ENCODE assay signal across 8 cellular contexts in the genomic region with DNA sequence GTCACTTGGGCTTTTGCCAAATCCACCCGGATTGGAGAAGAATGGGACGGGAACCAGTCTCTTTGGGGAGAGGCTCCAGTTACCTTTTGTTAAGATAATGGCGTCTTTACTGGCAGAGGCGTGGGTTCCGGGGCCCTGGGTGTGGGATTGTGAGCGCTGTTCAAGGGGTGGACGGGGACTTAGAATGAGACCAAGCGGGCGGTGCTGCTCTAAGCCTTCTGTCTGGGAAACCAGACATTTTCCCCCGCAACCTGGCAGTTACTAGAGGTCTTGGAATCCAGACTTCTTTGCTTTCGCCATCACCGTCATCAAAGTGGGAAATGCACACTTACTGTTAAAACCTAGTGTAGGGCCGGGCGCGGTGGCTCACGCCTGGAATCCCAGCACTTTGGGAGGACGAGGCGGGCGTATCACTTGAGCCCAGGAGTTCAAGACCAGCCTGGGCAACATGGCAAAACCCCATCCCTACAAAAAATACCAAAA. TPM values are rescaled to one million over a fixed set of nuclear protein-coding genes. Genes with fewer than 3 reads are reported as not detected.
A peak's percentile ranks its signal among the peaks of the same experiment; 100 is the strongest.
DNase-seq lines count a peak whose midpoint lies in the region; ATAC-seq, FAIRE-seq and TF ChIP-seq lines count a peak whose summit lies in the region.

No MANE protein-coding gene starts in this region.

- no peaks in the 10 kb centered on the region for H3K27me3 ChIP-seq in stomach smooth muscle (ENCODE audit: control insufficient read depth in 1 of 2, insufficient read depth in 2 of 2, low read length in 2 of 2)

- DNase-seq in kidney: no peak
- DNase-seq in activated gamma-delta T cell treated with Interleukin-2 at 50 U/mL for 16 hours: no peak
- DNase-seq in DMS79 (lab: John Stamatoyannopoulos, UW): no peak

- H3K4me1 ChIP-seq in kidney (ENCODE audit: control insufficient read depth in 1 of 2, insufficient read depth in 1 of 2, low read depth in 1 of 2, low read length in 2 of 2): peaks cover 8 to 20% of the 10 kb centered on the region in 2 donors
- peaks cover 14% of the 10 kb centered on the region for H3K4me1 ChIP-seq in stomach smooth muscle (ENCODE audit: control insufficient read depth, insufficient read depth, low read length)

- no peak for FAIRE-seq in kidney (lab: Jason Lieb, UNC)

- TF ChIP-seq CTCF in kidney (IDR thresholded peaks at IDR 0.05; ENCODE audit: borderline replicate concordance, extremely low read depth, insufficient read depth): no peak

- intact Hi-C loops in kidney (cut with DNase I): no loop called here

- ATAC-seq in GM19035 (IDR thresholded peaks at IDR 0.05; ENCODE audit: unreplicated experiment): peak; percentile 19
- ATAC-seq in HG03175 (IDR thresholded peaks at IDR 0.05; ENCODE audit: unreplicated experiment): peak; percentile 19
- ATAC-seq in HG02973 (IDR thresholded peaks at IDR 0.05; ENCODE audit: unreplicated experiment): no peak

- no peaks in the 10 kb centered on the region for H3K36me3 ChIP-seq in kidney (ENCODE audit: control insufficient read depth in 1 of 2, insufficient read depth in 2 of 2, low read length in 2 of 2)
- H3K36me3 ChIP-seq in stomach smooth muscle (ENCODE audit: control insufficient read depth in 2 of 2, insufficient read depth in 2 of 2, low read length in 2 of 2): no peaks in the 10 kb centered on the region

- peak overlapping the region; percentile 93 for H3K27ac ChIP-seq in angular gyrus (ENCODE audit: low read depth, low read length)
- peak overlapping the region; percentile 99 to 100 for H3K27ac ChIP-seq in kidney (ENCODE audit: low read depth in 2 of 2, low read length in 2 of 2)
- H3K27ac ChIP-seq in stomach smooth muscle (ENCODE audit: low read length): peak overlapping the region; percentile 99

- H3K9ac ChIP-seq in kidney (ENCODE audit: low read length in 2 of 2) (peak overlapping the region; percentile 92 to 95), stomach smooth muscle (ENCODE audit: low read length in 2 of 2) (peak overlapping the region; percentile 96 to 100)

- H3K9me3 ChIP-seq in kidney (ENCODE audit: control insufficient read depth in 1 of 2, low read length in 2 of 2) (no peaks in the 10 kb centered on the region), stomach smooth muscle (ENCODE audit: control insufficient read depth in 2 of 2, low read length in 2 of 2) (no peaks in the 10 kb centered on the region)

- H3K4me3 ChIP-seq in kidney (ENCODE audit: low read length in 2 of 2) (peak overlapping the region; percentile 78 to 90), stomach smooth muscle (ENCODE audit: low read length in 2 of 2) (peak overlapping the region; percentile 65 to 96)

RNA-seq across cellular contexts. Expression of a gene that starts 0.7 kb away (rescaled TPM):
- total RNA-seq in kidney: 21.3 TPM
- polyA plus RNA-seq in kidney (ENCODE audit: insufficient read depth, low read depth, low replicate concordance): 40.8 TPM

RNA-seq across cellular contexts. Expression of a gene that starts 0.8 kb away (rescaled TPM):
- total RNA-seq in kidney: 60.6 TPM
- polyA plus RNA-seq in kidney (ENCODE audit: insufficient read depth, low read depth, low replicate concordance): 24.7 TPM

RNA-seq across cellular contexts. Expression of a gene that starts 20.9 kb away (rescaled TPM):
- total RNA-seq in kidney: 7.1 TPM
- polyA plus RNA-seq in kidney (ENCODE audit: insufficient read depth, low read depth, low replicate concordance): 7.4 TPM

RNA-seq across cellular contexts. Expression of a gene that starts 38.9 kb away (rescaled TPM):
- 11.5 TPM for total RNA-seq in kidney
- polyA plus RNA-seq in kidney (ENCODE audit: insufficient read depth, low read depth, low replicate concordance): 5.7 TPM

RNA-seq across cellular contexts. Expression of a gene that starts 47.4 kb away (rescaled TPM):
- 23.5 TPM for total RNA-seq in kidney
- 11.1 TPM for polyA plus RNA-seq in kidney (ENCODE audit: insufficient read depth, low read depth, low replicate concordance)
